1 cellular context compared by ENCODE assay signal in the genomic region with DNA sequence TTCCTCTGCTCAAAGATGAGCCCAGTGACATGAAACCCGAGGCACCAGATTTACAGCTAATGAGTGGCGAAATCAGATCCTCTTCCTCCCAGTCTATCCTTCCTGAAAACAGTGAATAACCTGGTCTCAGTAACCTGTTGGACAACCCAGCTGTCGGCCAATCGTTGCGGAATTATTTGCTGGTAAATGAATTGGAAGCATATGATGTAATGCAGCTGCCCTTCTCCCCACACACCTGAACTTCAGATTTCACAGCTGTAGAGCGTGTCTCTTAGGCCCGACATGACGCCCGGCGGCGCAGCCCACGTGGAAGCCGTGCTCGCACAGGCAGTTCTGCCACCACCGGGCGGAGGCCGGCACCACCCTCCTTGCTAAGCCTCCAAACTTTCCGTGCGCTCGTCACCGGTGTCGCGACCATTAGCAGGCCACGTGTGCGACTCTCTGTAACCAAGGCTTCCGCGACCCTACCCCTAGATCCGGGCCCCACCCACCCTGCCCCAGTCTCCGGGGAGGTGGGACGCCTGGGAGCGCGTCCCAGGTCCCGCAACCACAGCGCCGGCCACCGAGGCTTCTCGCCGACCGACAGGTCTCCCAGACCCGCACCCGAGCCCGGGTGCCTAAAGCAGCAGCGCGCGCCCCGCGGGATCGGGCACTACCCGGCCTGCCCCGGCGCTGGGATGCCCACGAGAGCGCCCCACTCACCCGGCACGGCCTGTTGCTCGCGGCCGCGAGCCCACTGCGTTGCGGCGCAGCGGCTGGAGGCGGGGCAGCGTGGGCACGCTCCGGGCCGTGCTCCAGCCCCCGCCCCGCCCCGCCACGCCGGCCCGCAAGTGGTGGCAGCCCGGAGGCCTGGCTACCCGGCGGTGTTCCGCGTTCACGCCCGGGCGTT.
A peak's percentile ranks its signal among the peaks of the same experiment; 100 is the strongest.
TF ChIP-seq lines count a peak whose summit lies in the region.

RIOX2 (minus strand) TSS at position 753 of the 889 bp plus-strand sequence. CDS start 4,838 bp downstream, outside the sequence.

TF ChIP-seq in HepG2, 621 proteins besides CTCF, POLR2A, EP300 and RAD21 (continued from another document and continues in another):
- no peak for TF ChIP-seq ZBTB8A (CRISPR knock-in tag; IDR thresholded peaks at IDR 0.05; ENCODE audit: borderline replicate concordance, low read depth)
- peak; percentile 63; the same call in 1 of the 2 replicates for TF ChIP-seq ZBTB14 (CRISPR knock-in tag; IDR thresholded peaks at IDR 0.05)
- TF ChIP-seq RORA (CRISPR knock-in tag; IDR thresholded peaks at IDR 0.05) = no peak
- TF ChIP-seq MYNN (CRISPR knock-in tag; IDR thresholded peaks at IDR 0.05; ENCODE audit: low read depth) = no peak
- no peak; the same call in 1 of the 2 replicates for TF ChIP-seq ZNF747 (CRISPR knock-in tag; IDR thresholded peaks at IDR 0.05; ENCODE audit: borderline replicate concordance)
- peak; percentile 81; the same call in 1 of the 2 replicates for TF ChIP-seq YEATS4 (CRISPR knock-in tag; IDR thresholded peaks at IDR 0.05; ENCODE audit: borderline replicate concordance)
- no peak for TF ChIP-seq KDM3A (CRISPR knock-in tag; IDR thresholded peaks at IDR 0.05; ENCODE audit: low read depth)
- 0 out of 2 replicates have a peak, but pooled peaks have one; percentile 1 for TF ChIP-seq ZNF737 (CRISPR knock-in tag; IDR thresholded peaks at IDR 0.05; ENCODE audit: borderline replicate concordance)
- no peak for TF ChIP-seq RFXANK (CRISPR knock-in tag; IDR thresholded peaks at IDR 0.05)
- TF ChIP-seq ZNF777 (CRISPR knock-in tag; IDR thresholded peaks at IDR 0.05) = no peak
- TF ChIP-seq, protein P1, sequence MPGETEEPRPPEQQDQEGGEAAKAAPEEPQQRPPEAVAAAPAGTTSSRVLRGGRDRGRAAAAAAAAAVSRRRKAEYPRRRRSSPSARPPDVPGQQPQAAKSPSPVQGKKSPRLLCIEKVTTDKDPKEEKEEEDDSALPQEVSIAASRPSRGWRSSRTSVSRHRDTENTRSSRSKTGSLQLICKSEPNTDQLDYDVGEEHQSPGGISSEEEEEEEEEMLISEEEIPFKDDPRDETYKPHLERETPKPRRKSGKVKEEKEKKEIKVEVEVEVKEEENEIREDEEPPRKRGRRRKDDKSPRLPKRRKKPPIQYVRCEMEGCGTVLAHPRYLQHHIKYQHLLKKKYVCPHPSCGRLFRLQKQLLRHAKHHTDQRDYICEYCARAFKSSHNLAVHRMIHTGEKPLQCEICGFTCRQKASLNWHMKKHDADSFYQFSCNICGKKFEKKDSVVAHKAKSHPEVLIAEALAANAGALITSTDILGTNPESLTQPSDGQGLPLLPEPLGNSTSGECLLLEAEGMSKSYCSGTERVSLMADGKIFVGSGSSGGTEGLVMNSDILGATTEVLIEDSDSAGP (CRISPR knock-in tag; IDR thresholded peaks at IDR 0.05; ENCODE audit: borderline replicate concordance) = peak; percentile 65; the same call in 1 of the 2 replicates
- no peak for TF ChIP-seq ZC3H4 (CRISPR knock-in tag; IDR thresholded peaks at IDR 0.05; ENCODE audit: borderline replicate concordance)
- peak; percentile 34 for TF ChIP-seq ZFP90 (CRISPR knock-in tag; IDR thresholded peaks at IDR 0.05; ENCODE audit: borderline replicate concordance)
- no peak for TF ChIP-seq ZNF468 (CRISPR knock-in tag; IDR thresholded peaks at IDR 0.05)
- peak; percentile 37; the same call in 1 of the 2 replicates for TF ChIP-seq ZNF788 (CRISPR knock-in tag; IDR thresholded peaks at IDR 0.05; ENCODE audit: borderline replicate concordance)
- no peak for TF ChIP-seq NR3C1 (CRISPR knock-in tag; IDR thresholded peaks at IDR 0.05)
- TF ChIP-seq EZH2 (conservative IDR thresholded peaks at IDR 0.05; ENCODE audit: low read depth, low read length) = no peak
- no peak for TF ChIP-seq MAF1 (CRISPR knock-in tag; IDR thresholded peaks at IDR 0.05; ENCODE audit: borderline replicate concordance)
- TF ChIP-seq MATR3 (CRISPR knock-in tag; IDR thresholded peaks at IDR 0.05) = no peak
- TF ChIP-seq, protein P2, sequence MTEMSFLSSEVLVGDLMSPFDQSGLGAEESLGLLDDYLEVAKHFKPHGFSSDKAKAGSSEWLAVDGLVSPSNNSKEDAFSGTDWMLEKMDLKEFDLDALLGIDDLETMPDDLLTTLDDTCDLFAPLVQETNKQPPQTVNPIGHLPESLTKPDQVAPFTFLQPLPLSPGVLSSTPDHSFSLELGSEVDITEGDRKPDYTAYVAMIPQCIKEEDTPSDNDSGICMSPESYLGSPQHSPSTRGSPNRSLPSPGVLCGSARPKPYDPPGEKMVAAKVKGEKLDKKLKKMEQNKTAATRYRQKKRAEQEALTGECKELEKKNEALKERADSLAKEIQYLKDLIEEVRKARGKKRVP (CRISPR knock-in tag; IDR thresholded peaks at IDR 0.05) = peak in 1 of 2 experiments; percentile 81; a peak in 2 of 4 replicates
- peak; percentile 75 for TF ChIP-seq POGZ (CRISPR knock-in tag; IDR thresholded peaks at IDR 0.05)
- no peak for TF ChIP-seq ZZZ3 (CRISPR knock-in tag; IDR thresholded peaks at IDR 0.05; ENCODE audit: borderline replicate concordance)
- TF ChIP-seq FOXM1 (CRISPR knock-in tag; IDR thresholded peaks at IDR 0.05) = no peak
- TF ChIP-seq ZNF547 (CRISPR knock-in tag; IDR thresholded peaks at IDR 0.05) = no peak; the same call in 1 of the 2 replicates
- TF ChIP-seq ZNF678 (CRISPR knock-in tag; IDR thresholded peaks at IDR 0.05) = no peak
- TF ChIP-seq PPARG (CRISPR knock-in tag; conservative IDR thresholded peaks at IDR 0.05) = no peak
- no peak for TF ChIP-seq ZKSCAN5 (CRISPR knock-in tag; IDR thresholded peaks at IDR 0.05)
- no peak for TF ChIP-seq ZNF124 (CRISPR knock-in tag; IDR thresholded peaks at IDR 0.05)
- TF ChIP-seq ZNF451 (CRISPR knock-in tag; IDR thresholded peaks at IDR 0.05) = no peak
- no peak for TF ChIP-seq ZBTB46 (CRISPR knock-in tag; IDR thresholded peaks at IDR 0.05; ENCODE audit: borderline replicate concordance)
- TF ChIP-seq FOXA3 (CRISPR knock-in tag; IDR thresholded peaks at IDR 0.05) = peak; percentile 26
- no peak for TF ChIP-seq SKIL (CRISPR knock-in tag; IDR thresholded peaks at IDR 0.05; ENCODE audit: borderline replicate concordance)
- no peak for TF ChIP-seq ATRX (CRISPR knock-in tag; IDR thresholded peaks at IDR 0.05; ENCODE audit: borderline replicate concordance)
- no peak for TF ChIP-seq SRSF9 (IDR thresholded peaks at IDR 0.05; ENCODE audit: borderline replicate concordance, insufficient read depth, low read depth, low read length, poor library complexity, severe bottlenecking)
- TF ChIP-seq TOPORS (CRISPR knock-in tag; IDR thresholded peaks at IDR 0.05) = peak; percentile 24; the same call in 1 of the 2 replicates
- no peak for TF ChIP-seq ZBTB1 (CRISPR knock-in tag; IDR thresholded peaks at IDR 0.05; ENCODE audit: borderline replicate concordance)
- no peak for TF ChIP-seq CREBL2 (CRISPR knock-in tag; IDR thresholded peaks at IDR 0.05; ENCODE audit: borderline replicate concordance)
- no peak; the same call in 1 of the 2 replicates for TF ChIP-seq CCDC6 (CRISPR knock-in tag; IDR thresholded peaks at IDR 0.05)
- peak; percentile 34 for TF ChIP-seq SRSF1 (optimal IDR thresholded peaks at IDR 0.05; ENCODE audit: low read depth, low read length)
- peak; percentile 67; the same call in 1 of the 2 replicates for TF ChIP-seq KMT2A (CRISPR knock-in tag; IDR thresholded peaks at IDR 0.05)
- no peak for TF ChIP-seq NFIB (CRISPR knock-in tag; IDR thresholded peaks at IDR 0.05; ENCODE audit: borderline replicate concordance)
- no peak for TF ChIP-seq MEIS1 (CRISPR knock-in tag; IDR thresholded peaks at IDR 0.05; ENCODE audit: borderline replicate concordance)
- TF ChIP-seq, protein P3, sequence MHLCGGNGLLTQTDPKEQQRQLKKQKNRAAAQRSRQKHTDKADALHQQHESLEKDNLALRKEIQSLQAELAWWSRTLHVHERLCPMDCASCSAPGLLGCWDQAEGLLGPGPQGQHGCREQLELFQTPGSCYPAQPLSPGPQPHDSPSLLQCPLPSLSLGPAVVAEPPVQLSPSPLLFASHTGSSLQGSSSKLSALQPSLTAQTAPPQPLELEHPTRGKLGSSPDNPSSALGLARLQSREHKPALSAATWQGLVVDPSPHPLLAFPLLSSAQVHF (CRISPR knock-in tag; IDR thresholded peaks at IDR 0.05) = peak; percentile 74; the same call in 1 of the 2 replicates
- TF ChIP-seq HINFP (CRISPR knock-in tag; IDR thresholded peaks at IDR 0.05; ENCODE audit: low read depth) = no peak
- TF ChIP-seq PHF20 (CRISPR knock-in tag; IDR thresholded peaks at IDR 0.05) = no peak; the same call in 1 of the 2 replicates
- TF ChIP-seq SNAPC2 (CRISPR knock-in tag; IDR thresholded peaks at IDR 0.05) = no peak
- TF ChIP-seq CBX2 (IDR thresholded peaks at IDR 0.05; ENCODE audit: low read depth, low read length) = no peak
- no peak for TF ChIP-seq CBX2 (CRISPR knock-in tag; IDR thresholded peaks at IDR 0.05; ENCODE audit: low read depth)
- no peak for TF ChIP-seq ZSCAN20 (CRISPR knock-in tag; IDR thresholded peaks at IDR 0.05; ENCODE audit: borderline replicate concordance)
- no peak for TF ChIP-seq ZBTB7B (CRISPR knock-in tag; IDR thresholded peaks at IDR 0.05)
- TF ChIP-seq, protein P4, sequence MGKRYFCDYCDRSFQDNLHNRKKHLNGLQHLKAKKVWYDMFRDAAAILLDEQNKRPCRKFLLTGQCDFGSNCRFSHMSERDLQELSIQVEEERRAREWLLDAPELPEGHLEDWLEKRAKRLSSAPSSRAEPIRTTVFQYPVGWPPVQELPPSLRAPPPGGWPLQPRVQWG (CRISPR knock-in tag; IDR thresholded peaks at IDR 0.05; ENCODE audit: borderline replicate concordance, low read depth) = no peak
- peak; percentile 74; the same call in 1 of the 2 replicates for TF ChIP-seq ZNF317 (CRISPR knock-in tag; IDR thresholded peaks at IDR 0.05)
- TF ChIP-seq ZNF510 (CRISPR knock-in tag; IDR thresholded peaks at IDR 0.05; ENCODE audit: low read depth) = no peak
- no peak for TF ChIP-seq ZIK1 (CRISPR knock-in tag; IDR thresholded peaks at IDR 0.05; ENCODE audit: borderline replicate concordance, low read depth)
- no peak for TF ChIP-seq CENPT (CRISPR knock-in tag; IDR thresholded peaks at IDR 0.05; ENCODE audit: low read depth)
- no peak for TF ChIP-seq ZNF724P (CRISPR knock-in tag; IDR thresholded peaks at IDR 0.05; ENCODE audit: borderline replicate concordance)
- TF ChIP-seq IKZF1 (IDR thresholded peaks at IDR 0.05) = no peak
- TF ChIP-seq TEF (CRISPR knock-in tag; IDR thresholded peaks at IDR 0.05) = 0 out of 2 replicates have a peak, but pooled peaks have one; percentile 51
- no peak for TF ChIP-seq FOXC1 (CRISPR knock-in tag; IDR thresholded peaks at IDR 0.05; ENCODE audit: borderline replicate concordance)
- TF ChIP-seq CREM (IDR thresholded peaks at IDR 0.05) = no peak
- TF ChIP-seq CREM (CRISPR knock-in tag; IDR thresholded peaks at IDR 0.05) = no peak
- peak; percentile 63 for TF ChIP-seq HOXA3 (CRISPR knock-in tag; IDR thresholded peaks at IDR 0.05)
- TF ChIP-seq ZFP41 (CRISPR knock-in tag; IDR thresholded peaks at IDR 0.05; ENCODE audit: borderline replicate concordance) = 0 out of 2 replicates have a peak, but pooled peaks have one; percentile 35
